ENCODE assay signal across 8 cellular contexts in genomic region chr4:185534534-185534849, GRCh38. TPM values are rescaled to one million over a fixed set of nuclear protein-coding genes. Genes with fewer than 3 reads are reported as not detected.
DNase-seq lines count a peak whose midpoint lies in the region; FAIRE-seq and TF ChIP-seq lines count a peak whose summit lies in the region.

No MANE protein-coding gene starts in this region.

- H3K36me3 ChIP-seq in endocrine pancreas (ENCODE audit: control insufficient read depth, insufficient read depth, low read length) (no peaks in the 10 kb centered on the region), mesendoderm (ENCODE audit: control insufficient read depth, insufficient read depth, low read length) (no peaks in the 10 kb centered on the region)

- H3K27ac Mint-ChIP-seq in activated T-cell treated with anti-CD3 and anti-CD28 coated beads, Interleukin-2, amount 50 U/mL, for 24 hours, result no peak overlapping the region
- no peak overlapping the region for H3K27ac Mint-ChIP-seq in type B pancreatic cell

- TF ChIP-seq CTCF in type B pancreatic cell (conservative IDR thresholded peaks at IDR 0.05), result no peak

- no peaks in the 10 kb centered on the region for H3K79me2 ChIP-seq in mesendoderm (ENCODE audit: control insufficient read depth, insufficient read depth, low read length)

- no peak overlapping the region for H4K5ac ChIP-seq in mesendoderm (ENCODE audit: low read length)

- H4K8ac ChIP-seq in mesendoderm (ENCODE audit: low read depth, low read length), result no peak overlapping the region

- peaks cover 3% of the 10 kb centered on the region for H3K27me3 ChIP-seq in endocrine pancreas (ENCODE audit: control insufficient read depth, insufficient read depth, low read length)
- peaks cover 4% of the 10 kb centered on the region for H3K27me3 ChIP-seq in mesendoderm (ENCODE audit: insufficient read depth, low read length, poor library complexity)

- H3K4me1 ChIP-seq in endocrine pancreas (ENCODE audit: control insufficient read depth, insufficient read depth, low read length), result no peaks in the 10 kb centered on the region
- H3K4me1 ChIP-seq in mesendoderm (ENCODE audit: control insufficient read depth, low read depth, low read length), result no peaks in the 10 kb centered on the region

- peak overlapping the region; percentile 88 for H3K4me2 ChIP-seq in mesendoderm (ENCODE audit: low read length)

- FAIRE-seq in urothelium cell line (lab: Jason Lieb, UNC), result no peak

- peaks cover 7% of the 10 kb centered on the region for H3K4me1 Mint-ChIP-seq in activated T-cell treated with anti-CD3 and anti-CD28 coated beads, Interleukin-2, amount 50 U/mL, for 24 hours (ENCODE audit: low read depth)
- H3K4me1 Mint-ChIP-seq in type B pancreatic cell (ENCODE audit: unreplicated experiment), result peaks cover 4% of the 10 kb centered on the region

- H3K4me3 ChIP-seq in endocrine pancreas (ENCODE audit: control insufficient read depth, insufficient read depth, low read length) (peak overlapping the region; percentile 68), mesendoderm (ENCODE audit: low read length) (peak overlapping the region; percentile 3)

- H3K4ac ChIP-seq in mesendoderm (ENCODE audit: low read depth, low read length), result no peak overlapping the region

- no peak overlapping the region for H2BK120ac ChIP-seq in mesendoderm (ENCODE audit: low read depth, low read length)

- H3K9me3 Mint-ChIP-seq in activated T-cell treated with anti-CD3 and anti-CD28 coated beads, Interleukin-2, amount 50 U/mL, for 24 hours, result no peaks in the 10 kb centered on the region
- H3K9me3 Mint-ChIP-seq in type B pancreatic cell, result no peaks in the 10 kb centered on the region

- no CpG with 5 or more reads among the region's 8 CpGs for WGBS in mesendoderm (ENCODE audit: extremely low coverage, insufficient coverage, low lambda C conversion rate)

- H2BK5ac ChIP-seq in mesendoderm (ENCODE audit: low read length), result no peak overlapping the region

- peak overlapping the region; percentile 51 for H3K4me3 Mint-ChIP-seq in activated T-cell treated with anti-CD3 and anti-CD28 coated beads, Interleukin-2, amount 50 U/mL, for 24 hours
- H3K4me3 Mint-ChIP-seq in type B pancreatic cell, result peak overlapping the region; percentile 88

- no peaks in the 10 kb centered on the region for H3K9me3 ChIP-seq in endocrine pancreas (ENCODE audit: control insufficient read depth, low read length)

- no peaks in the 10 kb centered on the region for H3K36me3 Mint-ChIP-seq in activated T-cell treated with anti-CD3 and anti-CD28 coated beads, Interleukin-2, amount 50 U/mL, for 24 hours (ENCODE audit: low read depth)
- no peaks in the 10 kb centered on the region for H3K36me3 Mint-ChIP-seq in type B pancreatic cell

- H2AK5ac ChIP-seq in mesendoderm (ENCODE audit: low read length), result no peak overlapping the region

- H3K18ac ChIP-seq in mesendoderm (ENCODE audit: low read length), result no peak overlapping the region

- H3K9ac ChIP-seq in endocrine pancreas (ENCODE audit: control insufficient read depth, insufficient read depth, low read length) (no peak overlapping the region), mesendoderm (ENCODE audit: low read length) (peak overlapping the region; percentile 66)

- H2BK15ac ChIP-seq in mesendoderm (replicated peaks; ENCODE audit: low read depth), result no peak overlapping the region

- no peaks in the 10 kb centered on the region for H3K79me1 ChIP-seq in mesendoderm (ENCODE audit: low read length)

- H3K56ac ChIP-seq in mesendoderm (ENCODE audit: low read length), result no peak overlapping the region

- DNase-seq in activated T-cell treated with anti-CD3 and anti-CD28 coated beads, Interleukin-2, amount 50 U/mL, for 24 hours, result no peak
- DNase-seq in activated T-cell treated with anti-CD3 and anti-CD28 coated beads for 4 hours, result no peak
- no peak for DNase-seq in mesendoderm
- no peak for DNase-seq in type B pancreatic cell (ENCODE audit: extremely low spot score, unreplicated experiment)
- DNase-seq in stimulated activated CD4-positive, alpha-beta T cell treated with anti-CD3 and anti-CD28 coated beads, Interleukin-4, amount 100 ng/mL, for 1 hour, result no peak
- DNase-seq in NCI-H510A treated with DMSO at 0.1 percent for 48 hours (lab: John Stamatoyannopoulos, UW), result no peak
- DNase-seq in urothelium cell line (ENCODE audit: low spot score), result no peak

- H3K27me3 Mint-ChIP-seq in activated T-cell treated with anti-CD3 and anti-CD28 coated beads, Interleukin-2, amount 50 U/mL, for 24 hours, result peaks cover 49% of the 10 kb centered on the region
- H3K27me3 Mint-ChIP-seq in type B pancreatic cell, result peaks cover 50% of the 10 kb centered on the region

- no peak overlapping the region for H3K27ac ChIP-seq in mesendoderm (ENCODE audit: low read depth, low read length)

- H3K23ac ChIP-seq in mesendoderm (ENCODE audit: low read length), result no peak overlapping the region

RNA-seq across cellular contexts. Expression of gene PDLIM3, which starts 0.8 kb away (rescaled TPM):
- 3.4 TPM for polyA plus RNA-seq in mesendoderm (2013, experiment 1 of 2)
- 3.4 TPM for polyA plus RNA-seq in mesendoderm (2013, experiment 2 of 2)
- 0.93 and 6.7 TPM in 2 replicates for total RNA-seq in type B pancreatic cell (ENCODE audit: low replicate concordance)
